ENCODE assay signal across 8 cellular contexts in the genomic region with DNA sequence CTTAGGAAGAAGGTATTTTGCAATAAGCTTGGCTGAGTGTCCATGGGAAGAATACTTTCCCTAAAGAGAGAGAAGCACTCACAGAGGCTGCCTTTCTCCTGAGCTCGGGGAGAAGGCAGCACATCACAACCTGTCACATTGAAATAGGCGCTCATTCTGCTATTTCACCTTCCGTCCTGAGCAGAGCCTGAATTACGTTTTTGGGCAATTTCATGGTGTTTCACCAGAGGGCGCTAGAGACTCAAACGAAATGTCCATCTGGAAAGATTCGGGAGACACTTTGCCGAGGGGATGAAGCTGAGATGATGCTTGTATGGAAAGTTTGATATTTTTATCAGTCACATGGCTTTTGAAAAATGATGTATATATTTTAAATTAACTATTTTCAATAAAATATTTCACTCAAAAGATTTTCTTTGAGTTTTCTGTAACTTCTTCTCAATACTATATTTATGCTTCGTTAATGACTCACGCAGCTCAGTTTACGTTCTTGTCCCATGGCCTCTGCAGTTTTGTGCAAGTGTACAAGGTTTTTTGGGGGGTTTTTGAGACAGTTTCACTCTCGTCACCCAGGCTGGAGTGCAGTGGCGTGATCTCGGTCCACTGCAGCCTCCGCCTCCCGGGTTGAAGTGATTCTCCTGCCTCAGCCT. TPM values are rescaled to one million over a fixed set of nuclear protein-coding genes. Genes with fewer than 3 reads are reported as not detected.
DNase-seq lines count a peak whose midpoint lies in the region; ATAC-seq and TF ChIP-seq lines count a peak whose summit lies in the region.

No MANE protein-coding gene starts in this region.

- H3K4me3 ChIP-seq in fibroblast of lung (replicated peaks in 1 of 4; ENCODE audit: control extremely low read depth in 1 of 4, insufficient read depth in 1 of 4, low read depth in 3 of 4, low read length in 4 of 4): no peak overlapping the region

- in situ Hi-C loops in ACHN (cut with HindIII; ENCODE audit: low pct_ligation_motif_present, low pct_unique_long_range_greater_than_20kb, low sequenced_read_pairs): no loop called here

- no peak overlapping the region for H2AFZ ChIP-seq in fibroblast of lung (ENCODE audit: low read length)

- H3K36me3 ChIP-seq in fibroblast of lung (ENCODE audit: control insufficient read depth, insufficient read depth, low read length): no peaks in the 10 kb centered on the region

- no peaks in the 10 kb centered on the region for H3K79me2 ChIP-seq in fibroblast of lung (ENCODE audit: control insufficient read depth, insufficient read depth, low read length)

- no peaks in the 10 kb centered on the region for H3K27me3 Mint-ChIP-seq in nephron (ENCODE audit: low read depth)

- peak; percentile 62 for DNase-seq in ACHN
- peak; percentile 12 for DNase-seq in GDM1 (lab: John Stamatoyannopoulos, UW)
- peak; percentile 15 for DNase-seq in NCI-H146 treated with DMSO at 0.1 percent for 48 hours (lab: John Stamatoyannopoulos, UW; ENCODE audit: unreplicated experiment)
- DNase-seq in activated CD8-positive, alpha-beta memory T cell treated with anti-CD3 and anti-CD28 coated beads for 4 hours (ENCODE audit: low read depth in 2 of 2): peak; percentile 12 to 13
- peak; percentile 13 to 55 for DNase-seq in fibroblast of lung (ENCODE audit: low read depth in 2 of 2)
- no peak for DNase-seq in OCI-M2 (lab: John Stamatoyannopoulos, UW; ENCODE audit: unreplicated experiment)

- H3K9me3 ChIP-seq in fibroblast of lung (ENCODE audit: control insufficient read depth, insufficient read depth, low read depth, low read length): no peaks in the 10 kb centered on the region

- no peak overlapping the region for H3K9ac ChIP-seq in fibroblast of lung (ENCODE audit: insufficient read depth, low read length)

- H3K9me3 Mint-ChIP-seq in nephron: no peaks in the 10 kb centered on the region

- no peak overlapping the region for H3K27ac Mint-ChIP-seq in nephron

- no peak overlapping the region for H3K4me3 Mint-ChIP-seq in nephron

- no peaks in the 10 kb centered on the region for H3K4me1 ChIP-seq in fibroblast of lung (ENCODE audit: control insufficient read depth, extremely low read depth, insufficient read depth, low read length)

- H3K4me1 Mint-ChIP-seq in nephron: no peaks in the 10 kb centered on the region

- no peaks in the 10 kb centered on the region for H4K20me1 ChIP-seq in fibroblast of lung (ENCODE audit: control insufficient read depth, extremely low read depth, insufficient read depth, low read length)

- TF ChIP-seq CTCF in fibroblast of lung (conservative IDR thresholded peaks at IDR 0.05 in 1 of 2, IDR thresholded peaks at IDR 0.05 in 1 of 2; ENCODE audit: low read depth in 1 of 2, low read length in 2 of 2) (peak; percentile 78 to 85), nephron (IDR thresholded peaks at IDR 0.05; ENCODE audit: unreplicated experiment in 3 of 3) (peak; percentile 74 to 83 (median 77))

- H3K27me3 ChIP-seq in fibroblast of lung (ENCODE audit: control insufficient read depth, insufficient read depth, low read length): no peaks in the 10 kb centered on the region

- peaks cover 23% of the 10 kb centered on the region for H3K36me3 Mint-ChIP-seq in nephron (ENCODE audit: low read depth)

- no peak for ATAC-seq in HG03520 (IDR thresholded peaks at IDR 0.05; ENCODE audit: unreplicated experiment)

- H3K27ac ChIP-seq in fibroblast of lung (ENCODE audit: insufficient read depth, low read length): no peak overlapping the region

- H3K4me2 ChIP-seq in fibroblast of lung (ENCODE audit: extremely low read depth, insufficient read depth, low read length): no peak overlapping the region

RNA-seq across cellular contexts. Expression of gene B4GALNT3, which starts 17.4 kb away (rescaled TPM):
- not detected in 2 replicates for total RNA-seq in fibroblast of lung
- 0.05 TPM in 1 of 2 replicates, not detected in the other for polyA plus RNA-seq in fibroblast of lung
- polyA plus RNA-seq in fibroblast of lung (2012): not detected in 2 replicates
- not detected in 2 replicates for polyA minus RNA-seq in fibroblast of lung (ENCODE audit: low replicate concordance)

RNA-seq across cellular contexts. Expression of gene CCDC77, which starts 40.9 kb away (rescaled TPM):
- total RNA-seq in fibroblast of lung: 4.4 and 6.8 TPM in 2 replicates
- polyA plus RNA-seq in fibroblast of lung: 8.8 and 8.9 TPM in 2 replicates
- 5.4 and 5.6 TPM in 2 replicates for polyA plus RNA-seq in fibroblast of lung (2012)
- 2.5 and 6.4 TPM in 2 replicates for polyA minus RNA-seq in fibroblast of lung (ENCODE audit: low replicate concordance)

RNA-seq across cellular contexts. Expression of gene KDM5A, which starts 53.2 kb away (rescaled TPM):
- total RNA-seq in fibroblast of lung: 48.0 and 54.5 TPM in 2 replicates
- polyA plus RNA-seq in fibroblast of lung: 19.8 and 24.4 TPM in 2 replicates
- 16.9 and 23.5 TPM in 2 replicates for polyA plus RNA-seq in fibroblast of lung (2012)
- 50.5 and 60.6 TPM in 2 replicates for polyA minus RNA-seq in fibroblast of lung (ENCODE audit: low replicate concordance)
